20 cellular contexts compared by ENCODE assay signal in genomic region chr22:24171822-24172221, GRCh38.
"Had no signal": no experiment of that assay in that cellular context is flagged by ENCODE, and none has a peak within 500 bp of the region (broad histone marks: within the 10 kb centered on the region; RNA-seq: fewer than 3 reads in every experiment).

No MANE protein-coding gene starts in this region.

- ATAC-seq: activated T-cell treated with anti-CD3 and anti-CD28 coated beads, Interleukin-2, amount 50 U/mL, for 72 hours; body of pancreas; left ventricle myocardium superior; WTC11 had no signal

- H3K27ac ChIP-seq: body of pancreas, cardiac muscle cell, spleen had no signal

- H3K4me1 ChIP-seq: body of pancreas had no signal

- H3K9me3 Mint-ChIP-seq: activated T-cell treated with anti-CD3 and anti-CD28 coated beads, Interleukin-2, amount 50 U/mL, for 72 hours; dendritic cell treated with granulocyte-macrophage colony-stimulating factor and Interleukin-4, amounts not matched to agents 40 ng/mL and 50 ng/mL, for 4 days; memory B cell; stimulated activated naive CD8-positive, alpha-beta T cell treated with anti-CD3 and anti-CD28 coated beads, Interleukin-15, Interleukin-2, amounts not matched to agents 100 ng/mL and 50 ng/mL, for 24 hours; T-helper 1 cell treated with Interleukin-12 subunit alpha and Interleukin-12 subunit beta and Interleukin-4 antibody, amounts not matched to agents 30 μg/mL and 1 μg/mL, for 36 hours; WTC11 had no signal

- H3K27ac Mint-ChIP-seq: activated T-cell treated with anti-CD3 and anti-CD28 coated beads, Interleukin-2, amount 50 U/mL, for 72 hours; dendritic cell treated with granulocyte-macrophage colony-stimulating factor and Interleukin-4, amounts not matched to agents 40 ng/mL and 50 ng/mL, for 4 days; memory B cell; progenitor cell of endocrine pancreas; stimulated activated naive CD8-positive, alpha-beta T cell treated with anti-CD3 and anti-CD28 coated beads, Interleukin-15, Interleukin-2, amounts not matched to agents 100 ng/mL and 50 ng/mL, for 24 hours; T-helper 1 cell treated with Interleukin-12 subunit alpha and Interleukin-12 subunit beta and Interleukin-4 antibody, amounts not matched to agents 30 μg/mL and 1 μg/mL, for 36 hours; WTC11 had no signal

- H3K9me3 ChIP-seq: body of pancreas, spleen, tibial nerve had no signal

- H3K4me1 Mint-ChIP-seq: WTC11 had no signal

- H3K4me3 ChIP-seq: body of pancreas, cardiac muscle cell, spleen, tibial nerve had no signal

- DNase-seq: activated CD8-positive, alpha-beta memory T cell treated with anti-CD3 and anti-CD28 coated beads, Interleukin-2, amount 50 U/mL, for 48 hours; activated effector memory CD4-positive, alpha-beta T cell treated with anti-CD3 and anti-CD28 coated beads, Interleukin-2, amount 50 U/mL, for 16 hours; activated T-cell treated with anti-CD3 and anti-CD28 coated beads, Interleukin-2, amount 50 U/mL, for 72 hours; body of pancreas; effector CD4-positive, alpha-beta T cell; foreskin melanocyte; hippocampal formation; left ventricle myocardium superior; retina; spleen; stimulated activated CD4-positive, alpha-beta T cell treated with anti-CD3 and anti-CD28 coated beads, Interleukin-4, amount 100 ng/mL, for 1 hour; T1000 had no signal

- H3K27me3 Mint-ChIP-seq: dendritic cell treated with granulocyte-macrophage colony-stimulating factor and Interleukin-4, amounts not matched to agents 40 ng/mL and 50 ng/mL, for 4 days; memory B cell; progenitor cell of endocrine pancreas; stimulated activated naive CD8-positive, alpha-beta T cell treated with anti-CD3 and anti-CD28 coated beads, Interleukin-15, Interleukin-2, amounts not matched to agents 100 ng/mL and 50 ng/mL, for 24 hours had no signal

- H3K27me3 ChIP-seq: body of pancreas, cardiac muscle cell, spleen, tibial nerve had no signal

- H3K4me3 Mint-ChIP-seq: activated T-cell treated with anti-CD3 and anti-CD28 coated beads, Interleukin-2, amount 50 U/mL, for 72 hours; dendritic cell treated with granulocyte-macrophage colony-stimulating factor and Interleukin-4, amounts not matched to agents 40 ng/mL and 50 ng/mL, for 4 days; memory B cell; stimulated activated naive CD8-positive, alpha-beta T cell treated with anti-CD3 and anti-CD28 coated beads, Interleukin-15, Interleukin-2, amounts not matched to agents 100 ng/mL and 50 ng/mL, for 24 hours; T-helper 1 cell treated with Interleukin-12 subunit alpha and Interleukin-12 subunit beta and Interleukin-4 antibody, amounts not matched to agents 30 μg/mL and 1 μg/mL, for 36 hours; WTC11 had no signal
